8 cellular contexts compared by ENCODE assay signal in genomic region chr22:16876339-16876738, GRCh38. TPM values are rescaled to one million over a fixed set of nuclear protein-coding genes. Genes with fewer than 3 reads are reported as not detected.
"Had no signal": no experiment of that assay in that cellular context is flagged by ENCODE, and none has a peak within 500 bp of the region (broad histone marks: within the 10 kb centered on the region; RNA-seq: fewer than 3 reads in every experiment).

No MANE protein-coding gene starts in this region.

RNA-seq across cellular contexts. Expression of gene XKR3, which starts 51.1 kb away (rescaled TPM):
- total RNA-seq: HT-29, LHCN-M2, NCI-H460, PC-9, Peyer's patch, Right ventricle myocardium inferior, RPMI7951, SJCRH30 had no signal
